ENCODE assay signal across 8 cellular contexts in the genomic region with DNA sequence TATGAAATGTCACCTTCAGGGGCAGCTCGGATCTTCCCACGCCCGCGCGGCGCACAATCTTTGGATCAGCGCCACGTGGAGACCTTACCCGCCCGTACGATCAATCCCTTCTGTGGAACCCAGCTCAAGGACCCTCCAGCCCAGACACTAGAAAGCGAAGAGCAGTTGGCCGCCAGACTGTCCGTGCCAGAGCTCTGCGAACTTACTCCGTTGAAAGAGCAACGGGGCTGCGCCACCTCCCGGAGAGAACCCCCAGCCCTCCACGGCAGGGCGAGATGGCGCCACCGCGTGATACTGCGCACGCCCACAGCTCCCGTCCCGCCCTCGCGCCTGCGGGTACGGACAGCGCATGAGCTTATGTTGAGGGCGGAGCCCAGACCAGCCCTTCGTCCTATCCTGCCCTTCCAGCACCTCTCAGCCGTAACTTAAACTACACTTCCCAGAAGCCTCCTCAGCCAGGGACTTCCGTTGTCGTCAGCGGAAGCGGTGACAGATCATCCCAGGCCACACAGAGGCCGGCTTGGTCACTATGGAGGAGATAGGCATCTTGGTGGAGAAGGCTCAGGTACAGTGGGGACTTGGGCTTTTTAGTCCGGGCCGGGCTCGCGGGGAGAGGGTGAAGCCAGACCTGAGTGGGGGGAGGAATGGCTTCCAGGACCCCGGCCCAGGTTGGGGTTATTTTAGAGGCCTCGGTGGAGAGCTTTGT.
DNase-seq lines count a peak whose midpoint lies in the region; ATAC-seq and TF ChIP-seq lines count a peak whose summit lies in the region.

Gene PSMC4 (plus strand): TSS at position 492 of the 706 bp plus-strand sequence. CDS start 38 bp downstream, at position 530.

- DNase-seq in AG09319 (ENCODE audit: extremely low read depth, low read depth) (peak; percentile 97), NCI-H446 (lab: John Stamatoyannopoulos, UW) (peak; percentile 96 to 99), cerebellar nuclear complex (lab: John Stamatoyannopoulos, UW) (peak; percentile 97 to 98), islet precursor cell (peak; percentile 100)
- peak; percentile 95 to 98 for DNase-seq in stimulated activated CD4-positive, alpha-beta T cell treated with anti-CD3 and anti-CD28 coated beads, Interleukin-15, amount 100 ng/mL, for 1 hour (ENCODE audit: low read depth in 1 of 2, low spot score in 1 of 2)

- ATAC-seq in GM19023 (IDR thresholded peaks at IDR 0.05; ENCODE audit: unreplicated experiment) (peak; percentile 95), HG03342 (IDR thresholded peaks at IDR 0.05; ENCODE audit: unreplicated experiment) (peak; percentile 94)
- ATAC-seq in activated CD4-positive, CD25-positive, alpha-beta regulatory T cell treated with anti-CD3 and anti-CD28 coated beads, Interleukin-2, amount 50 U/mL, for 24 hours, result peak; percentile 96 to 97

- peak; percentile 79 for TF ChIP-seq CTCF in AG09319 (IDR thresholded peaks at IDR 0.05; ENCODE audit: low read depth, low read length)

Comparison
In these comparisons a context has a peak if more than half of its experiments do, and no peak if none do; other contexts are left out.
1. Peak in every context shown above with its lines: DNase-seq and ATAC-seq.